Comparison of ENCODE assay signal across 18 cellular contexts in genomic region chr7:17516768-17517167, GRCh38.
DNase-seq lines count a peak whose midpoint lies in the region; ATAC-seq, FAIRE-seq and TF ChIP-seq lines count a peak whose summit lies in the region.
"Had no signal": no experiment of that assay in that cellular context is flagged by ENCODE, and none has a peak within 500 bp of the region (broad histone marks: within the 10 kb centered on the region; RNA-seq: fewer than 3 reads in every experiment).

No MANE protein-coding gene starts in this region.

- POLR2A ChIA-PET in A549 (lab: Yijun Ruan, JAX) = no interaction called here

- no peak overlapping the region for H3K27ac ChIP-seq in A549
- H3K27ac ChIP-seq: 22Rv1 had no signal

- H3K9me3 ChIP-seq in A549 = no peaks in the 10 kb centered on the region

- no peak for ATAC-seq in A549
- ATAC-seq in activated CD4-positive, CD25-positive, alpha-beta regulatory T cell treated with anti-CD3 and anti-CD28 coated beads, Interleukin-2, amount 50 U/mL, for 24 hours = no peak
- ATAC-seq: GM12878 had no signal

- no peak for DNase-seq in A549 (ENCODE audit: low read depth in 1 of 2, low spot score in 1 of 2)
- DNase-seq in GM03348 (ENCODE audit: low spot score) = peak; percentile 35
- peak; percentile 57 for DNase-seq in LHCN-M2 (ENCODE audit: low read depth)
- peak; percentile 47 for DNase-seq in fibroblast of the aortic adventitia (ENCODE audit: low read depth)
- no peak for DNase-seq in NK-92 (lab: John Stamatoyannopoulos, UW; ENCODE audit: unreplicated experiment)
- no peak for DNase-seq in D341Med (ENCODE audit: low spot score)
- DNase-seq in HK-2 (ENCODE audit: unreplicated experiment) = no peak
- DNase-seq: CD4-positive, alpha-beta memory T cell; MV-4-11; NCI-H1417 treated with DMSO at 0.1 percent for 48 hours; NCI-H2029; NCI-H510A; SHP77 treated with DMSO at 0.1 percent for 48 hours; T-helper 2 cell had no signal

- CTCF ChIA-PET in A549 (lab: Yijun Ruan, JAX) = interaction anchor here (0.6 kb wide), 1 partner anchor 584 kb away, joined by 3 read pairs; no protein-coding TSS in a partner anchor

- TF ChIP-seq POLR2A in A549 (IDR thresholded peaks at IDR 0.05; ENCODE audit: low read length) = no peak

- peak; percentile 32 for FAIRE-seq in A549 (lab: Jason Lieb, UNC)
- FAIRE-seq: GM12878, RCC 7860 had no signal

- TF ChIP-seq CTCF in A549 (IDR thresholded peaks at IDR 0.05) (no peak), fibroblast of the aortic adventitia (IDR thresholded peaks at IDR 0.05; ENCODE audit: insufficient read depth, low read length) (no peak)

- TF ChIP-seq EP300 in A549 (IDR thresholded peaks at IDR 0.05) = no peak

- H3K4me2 ChIP-seq in A549 = no peak overlapping the region

- WGBS in A549 (ENCODE audit: missing lambda C conversion rate) = 90% methylated on average over 1 of the region's 1 CpG

- H3K4me3 ChIP-seq in A549 = no peak overlapping the region
- no peak overlapping the region for H3K4me3 ChIP-seq in fibroblast of the aortic adventitia (ENCODE audit: low read depth, low read length)
- H3K4me3 ChIP-seq: GM12878 had no signal

- H3K4me1 ChIP-seq in A549 = peaks cover 15% of the 10 kb centered on the region

- no peak for TF ChIP-seq RAD21 in A549 (conservative IDR thresholded peaks at IDR 0.05 in 1 of 2, IDR thresholded peaks at IDR 0.05 in 1 of 2)

TF ChIP-seq in A549, 52 proteins besides CTCF, POLR2A, EP300 and RAD21:
- TF ChIP-seq SREBF2 (IDR thresholded peaks at IDR 0.05) (no peak), TP53 (CRISPR knock-in tag; IDR thresholded peaks at IDR 0.05) (no peak), HEYL (CRISPR knock-in tag; IDR thresholded peaks at IDR 0.05) (no peak), HMGXB4 (CRISPR knock-in tag; IDR thresholded peaks at IDR 0.05; ENCODE audit: borderline replicate concordance) (no peak), SMC3 (IDR thresholded peaks at IDR 0.05) (no peak), HOXB13 (CRISPR knock-in tag; IDR thresholded peaks at IDR 0.05; ENCODE audit: low read depth) (no peak), ZC3H11A (IDR thresholded peaks at IDR 0.05) (no peak), TFCP2L1 (CRISPR knock-in tag; IDR thresholded peaks at IDR 0.05) (no peak), ZNF302 (CRISPR knock-in tag; IDR thresholded peaks at IDR 0.05) (no peak), NR3C1 (IDR thresholded peaks at IDR 0.05) (no peak), KDM5A (IDR thresholded peaks at IDR 0.05) (no peak), GATA3 (IDR thresholded peaks at IDR 0.05; ENCODE audit: borderline replicate concordance) (no peak), REST (IDR thresholded peaks at IDR 0.05) (no peak), FOSL2 (IDR thresholded peaks at IDR 0.05) (no peak), FOSL2 (CRISPR knock-in tag; IDR thresholded peaks at IDR 0.05) (no peak)
TF ChIP-seq in A549: peak in this region for 0.

Comparison
In these comparisons a context has a peak if more than half of its experiments do, and no peak if none do; other contexts are left out.
1. DNase-seq: peak in GM03348 (single experiment), LHCN-M2 (single experiment) and fibroblast of the aortic adventitia (single experiment); none in A549 (0 of 2), NK-92 (single experiment), D341Med (single experiment) and HK-2 (single experiment).